Comparison of ENCODE assay signal across 21 cellular contexts in genomic region chr4:1778642-1779392, GRCh38. TPM values are rescaled to one million over a fixed set of nuclear protein-coding genes. Genes with fewer than 3 reads are reported as not detected.
A peak's percentile ranks its signal among the peaks of the same experiment; 100 is the strongest.
DNase-seq lines count a peak whose midpoint lies in the region; TF ChIP-seq lines count a peak whose summit lies in the region.
"Had no signal": no experiment of that assay in that cellular context is flagged by ENCODE, and none has a peak within 500 bp of the region (broad histone marks: within the 10 kb centered on the region; RNA-seq: fewer than 3 reads in every experiment).

No MANE protein-coding gene starts in this region.

- TF ChIP-seq CTCF in PC-9 (conservative IDR thresholded peaks at IDR 0.05) (no peak), smooth muscle cell (IDR thresholded peaks at IDR 0.05; ENCODE audit: borderline replicate concordance, insufficient read depth, poor library complexity, severe bottlenecking) (no peak)

- H3K4ac ChIP-seq in mesenchymal stem cell (ENCODE audit: low read depth in 1 of 2, low read length in 2 of 2): peak overlapping the region in 1 of 2 experiments; percentile 3

- H2BK12ac ChIP-seq in mesenchymal stem cell (ENCODE audit: low read length in 2 of 2): no peak overlapping the region

- DNase-seq in DMS53 (lab: John Stamatoyannopoulos, UW) (peak; percentile 39), DMS53 treated with DMSO at 0.1 percent for 48 hours (lab: John Stamatoyannopoulos, UW; ENCODE audit: unreplicated experiment) (no peak), PC-9 (no peak), mesenchymal stem cell (no peak), smooth muscle cell (lab: John Stamatoyannopoulos, UW; ENCODE audit: unreplicated experiment) (no peak), KBM-7 (no peak), SKM-1 (lab: John Stamatoyannopoulos, UW; ENCODE audit: unreplicated experiment) (no peak)
- no peak for DNase-seq in activated CD4-positive, alpha-beta T cell treated with anti-CD3 and anti-CD28 coated beads for 4 hours
- DNase-seq: activated CD8-positive, alpha-beta T cell treated with anti-CD3 and anti-CD28 coated beads, Interleukin-2, amount 10 ng/mL, durations not matched to agents 7 days and 5 days; cortex of kidney; foreskin keratinocyte; heart right ventricle; Karpas-422; kidney glomerular epithelial cell; lower lobe of right lung; MV-4-11; NCI-H524 treated with DMSO at 0.1 percent for 48 hours; stimulated activated CD4-positive, alpha-beta T cell treated with anti-CD3 and anti-CD28 coated beads, Interleukin-4, amount 100 ng/mL, for 4 hours had no signal

- no peak overlapping the region for H2BK5ac ChIP-seq in mesenchymal stem cell (ENCODE audit: low read depth, low read length, poor library complexity, severe bottlenecking)

- WGBS in mesenchymal stem cell: 93% methylated on average over 17 of the region's 18 CpGs
- WGBS in smooth muscle cell (ENCODE audit: low lambda C conversion rate): 93% methylated on average over 18 of the region's 18 CpGs

- H3K4me2 ChIP-seq in PC-9 (peak overlapping the region; percentile 53; the same call in 1 of the 2 replicates), mesenchymal stem cell (ENCODE audit: low read length, poor library complexity, severe bottlenecking) (no peak overlapping the region), smooth muscle cell (peak overlapping the region; percentile 63)

- H3K4me1 ChIP-seq in PC-9 (replicated peaks; ENCODE audit: insufficient read depth): peaks cover 52% of the 10 kb centered on the region
- H3K4me1 ChIP-seq in mesenchymal stem cell (ENCODE audit: control insufficient read depth, insufficient read depth, low read depth, low read length): peaks cover 42% of the 10 kb centered on the region
- H3K4me1 ChIP-seq in smooth muscle cell (ENCODE audit: low read depth): peaks cover 23% of the 10 kb centered on the region

- no TSS peak for BruUV-seq in PC-9 (replicated peaks; lab: Mats Ljungman, UMichigan)

- CTCF ChIA-PET in PC-9 (lab: Charles Lee): no interaction called here

- H4K20me1 ChIP-seq in PC-9 (ENCODE audit: insufficient read depth) (no peaks in the 10 kb centered on the region), smooth muscle cell (ENCODE audit: low read depth) (no peaks in the 10 kb centered on the region)

- H3K36me3 ChIP-seq in PC-9 (ENCODE audit: low read depth) (no peaks in the 10 kb centered on the region), mesenchymal stem cell (ENCODE audit: control insufficient read depth in 1 of 2, insufficient read depth in 2 of 2, low read depth in 1 of 2, low read length in 2 of 2) (no peaks in the 10 kb centered on the region), smooth muscle cell (ENCODE audit: low read depth) (no peaks in the 10 kb centered on the region)
- H3K36me3 ChIP-seq: cardiac muscle cell, heart right ventricle, lower lobe of right lung had no signal

- H3K27ac ChIP-seq in PC-9 (no peak overlapping the region), mesenchymal stem cell (ENCODE audit: low read length, poor library complexity, severe bottlenecking) (no peak overlapping the region), smooth muscle cell (ENCODE audit: low read depth) (no peak overlapping the region)
- H3K27ac ChIP-seq: 22Rv1, cardiac muscle cell, foreskin keratinocyte, heart right ventricle, lower lobe of right lung had no signal

- H3K79me1 ChIP-seq in mesenchymal stem cell (replicated peaks; ENCODE audit: low read length, poor library complexity, severe bottlenecking): no peaks in the 10 kb centered on the region

- H2AFZ ChIP-seq in PC-9 (no peak overlapping the region), mesenchymal stem cell (ENCODE audit: low read depth, low read length) (no peak overlapping the region), smooth muscle cell (ENCODE audit: low read depth) (no peak overlapping the region)

- H3K9ac ChIP-seq in mesenchymal stem cell (ENCODE audit: low read length): no peak overlapping the region
- no peak overlapping the region for H3K9ac ChIP-seq in smooth muscle cell (ENCODE audit: low read depth)

- H3K9me2 ChIP-seq in PC-9 (ENCODE audit: insufficient read depth): no peaks in the 10 kb centered on the region

- H2AK5ac ChIP-seq in mesenchymal stem cell (ENCODE audit: low read length, severe bottlenecking): no peak overlapping the region

- H2BK15ac ChIP-seq in mesenchymal stem cell (ENCODE audit: low read depth, poor library complexity, severe bottlenecking): no peak overlapping the region

- H4K8ac ChIP-seq in mesenchymal stem cell (ENCODE audit: low read length): peak overlapping the region; percentile 14

- no peak overlapping the region for H2BK120ac ChIP-seq in mesenchymal stem cell (ENCODE audit: low read depth, low read length)

- intact Hi-C loops in PC-9 (cut with micrococcal nuclease; ENCODE audit: unreplicated experiment): loop anchor here (1.0 to 5.0 kb wide), 3 partner anchors 11 to 161 kb away; no protein-coding TSS in a partner anchor

- H3K9me3 ChIP-seq in PC-9 (ENCODE audit: insufficient read depth, low read depth) (no peaks in the 10 kb centered on the region), mesenchymal stem cell (ENCODE audit: control insufficient read depth, low read length) (no peaks in the 10 kb centered on the region), smooth muscle cell (replicated peaks; ENCODE audit: low read depth) (no peaks in the 10 kb centered on the region)
- H3K9me3 ChIP-seq: heart right ventricle, lower lobe of right lung had no signal

- H3K27me3 ChIP-seq in PC-9 (ENCODE audit: insufficient read depth, low read depth) (no peaks in the 10 kb centered on the region), mesenchymal stem cell (ENCODE audit: control insufficient read depth in 1 of 2, insufficient read depth in 1 of 2, low read length in 2 of 2) (peaks cover 3 to 18% of the 10 kb centered on the region in 2 experiments), smooth muscle cell (ENCODE audit: low read depth) (no peaks in the 10 kb centered on the region)
- H3K27me3 ChIP-seq: cardiac muscle cell, foreskin keratinocyte had no signal

- H3F3A ChIP-seq in PC-9 (ENCODE audit: insufficient read depth, low read depth) (peaks cover 14% of the 10 kb centered on the region; the same call in 1 of the 2 replicates), smooth muscle cell (ENCODE audit: low read depth) (no peaks in the 10 kb centered on the region)

- H3K79me2 ChIP-seq in PC-9 (ENCODE audit: low read depth): no peaks in the 10 kb centered on the region
- no peaks in the 10 kb centered on the region for H3K79me2 ChIP-seq in smooth muscle cell (ENCODE audit: low read depth)

- POLR2A ChIA-PET in PC-9 (lab: Charles Lee; ENCODE audit: unreplicated experiment): no interaction called here

- H3K14ac ChIP-seq in mesenchymal stem cell (ENCODE audit: low read length in 2 of 2): no peak overlapping the region

- H4K91ac ChIP-seq in mesenchymal stem cell (ENCODE audit: low read length): peak overlapping the region; percentile 5

- H3K4me3 ChIP-seq in PC-9: no peak overlapping the region
- H3K4me3 ChIP-seq in mesenchymal stem cell (ENCODE audit: insufficient read depth in 1 of 2, low read depth in 1 of 2, low read length in 2 of 2): no peak overlapping the region
- H3K4me3 ChIP-seq in smooth muscle cell: no peak overlapping the region
- H3K4me3 ChIP-seq: cardiac muscle cell, heart right ventricle, lower lobe of right lung had no signal

- in situ Hi-C loops in KBM-7 (cut with MboI; ENCODE audit: low pct_unique_long_range_greater_than_20kb, low sequenced_read_pairs): no loop called here

- no peak overlapping the region for H3K18ac ChIP-seq in mesenchymal stem cell (ENCODE audit: low read depth in 1 of 2, low read length in 2 of 2)

- H3K23ac ChIP-seq in mesenchymal stem cell (ENCODE audit: low read length in 2 of 2): peak overlapping the region in 1 of 2 experiments; percentile 1

RNA-seq across cellular contexts. Expression of gene FGFR3, which starts 14.3 kb away (rescaled TPM):
- total RNA-seq in PC-9 (2021): 8.2 and 10.6 TPM in 2 replicates
- polyA plus RNA-seq in mesenchymal stem cell (2013, experiment 1 of 2): 0.65 TPM
- 0.48 TPM for polyA plus RNA-seq in mesenchymal stem cell (2013, experiment 2 of 2)
- 6.4 and 6.6 TPM in 2 replicates for total RNA-seq in smooth muscle cell
- 13.6 and 15.1 TPM in 2 replicates for polyA plus RNA-seq in smooth muscle cell
- total RNA-seq: RPMI7951 had no signal

RNA-seq across cellular contexts. Expression of gene TACC3, which starts 57.5 kb away (rescaled TPM):
- 134 TPM in 2 replicates for total RNA-seq in PC-9 (2021)
- 11.9 TPM for polyA plus RNA-seq in mesenchymal stem cell (2013, experiment 1 of 2)
- 10.9 TPM for polyA plus RNA-seq in mesenchymal stem cell (2013, experiment 2 of 2)
- 4.0 and 19.4 TPM in 2 replicates for total RNA-seq in smooth muscle cell
- polyA plus RNA-seq in smooth muscle cell: 12.5 and 14.7 TPM in 2 replicates

RNA-seq across cellular contexts. Expression of gene TMEM129, which starts 57.7 kb away (rescaled TPM):
- total RNA-seq in PC-9 (2021) (41.2 and 52.5 TPM in 2 replicates), smooth muscle cell (29.9 and 30.4 TPM in 2 replicates)
- polyA plus RNA-seq in mesenchymal stem cell (2013, experiment 1 of 2): 22.0 TPM
- 22.8 TPM for polyA plus RNA-seq in mesenchymal stem cell (2013, experiment 2 of 2)
- polyA plus RNA-seq in smooth muscle cell: 49.0 and 50.5 TPM in 2 replicates
